Comparison of ENCODE assay signal across 9 cellular contexts in genomic region chr4:112266823-112267222, GRCh38. TPM values are rescaled to one million over a fixed set of nuclear protein-coding genes. Genes with fewer than 3 reads are reported as not detected.
DNase-seq lines count a peak whose midpoint lies in the region; ATAC-seq, FAIRE-seq and TF ChIP-seq lines count a peak whose summit lies in the region.
"Had no signal": no experiment of that assay in that cellular context is flagged by ENCODE, and none has a peak within 500 bp of the region (broad histone marks: within the 10 kb centered on the region; RNA-seq: fewer than 3 reads in every experiment).

No MANE protein-coding gene starts in this region.

- CTCF ChIA-PET in GM12878 (lab: Yijun Ruan, JAX): interaction anchor here (0.6 to 3.4 kb wide), 30 partner anchors 8 to 337 kb away, joined by 3 to 20 read pairs (median 4); no protein-coding TSS in a partner anchor

- H3K4me1 ChIP-seq in GM12878 (ENCODE audit: control insufficient read depth, insufficient read depth, low read length): no peaks in the 10 kb centered on the region
- no peaks in the 10 kb centered on the region for H3K4me1 ChIP-seq in right lobe of liver

- 72% methylated on average over 2 of the region's 2 CpGs for WGBS in GM12878 (ENCODE audit: insufficient coverage, insufficient replicate concordance, low lambda C conversion rate, missing lambda C conversion rate)
- WGBS in right lobe of liver (ENCODE audit: insufficient coverage, low coverage, low lambda C conversion rate, missing lambda C conversion rate): 59% methylated on average over 2 of the region's 2 CpGs

- no peak overlapping the region for H2AFZ ChIP-seq in GM12878 (ENCODE audit: control insufficient read depth, low read depth, low read length)

- no peak for TF ChIP-seq EP300 in GM12878 (IDR thresholded peaks at IDR 0.05; ENCODE audit: borderline replicate concordance in 1 of 2, control insufficient read depth in 1 of 2, low read depth in 2 of 2, low read length in 2 of 2)

- H3K27me3 ChIP-seq in GM12878 (replicated peaks in 1 of 2; ENCODE audit: control insufficient read depth in 2 of 2, insufficient read depth in 2 of 2, low read length in 1 of 2): no peaks in the 10 kb centered on the region
- no peaks in the 10 kb centered on the region for H3K27me3 ChIP-seq in right lobe of liver

- in situ Hi-C loops in GM12878 (cut with MboI): no loop called here

- RAD21 ChIA-PET in GM12878 (lab: Charles Lee; ENCODE audit: unreplicated experiment): interaction anchor here (0.6 to 1.7 kb wide), 12 partner anchors 13 to 253 kb away, joined by 3 to 10 read pairs (median 3); no protein-coding TSS in a partner anchor

- H3K36me3 ChIP-seq in GM12878 (ENCODE audit: control insufficient read depth in 2 of 2, insufficient read depth in 2 of 2, low read length in 1 of 2) (peaks cover 0 to 3% of the 10 kb centered on the region in 2 experiments; a peak in 1 of 4 replicates), right lobe of liver (peaks cover 0 to 22% (median 0%) of the 10 kb centered on the region in 4 donors)

- TF ChIP-seq CTCF in C4-2B (conservative IDR thresholded peaks at IDR 0.05) (peak; percentile 64), GM12878 (IDR thresholded peaks at IDR 0.05 in 2 of 3, conservative IDR thresholded peaks at IDR 0.05 in 1 of 3; ENCODE audit: control insufficient read depth in 2 of 3, extremely low read depth in 1 of 3, insufficient read depth in 1 of 3, low read depth in 3 of 3, low read length in 3 of 3) (peak; percentile 26 to 43 (median 32); a peak in 3 of 6 replicates), right lobe of liver (IDR thresholded peaks at IDR 0.05) (peak; percentile 41 to 59 (median 56))

- FAIRE-seq in GM12878 (lab: Jason Lieb, UNC): no peak

- POLR2A ChIA-PET in GM12878 (lab: Charles Lee): no interaction called here

- DNase-seq in HT-29 (ENCODE audit: low spot score) (peak; percentile 50), GM12878 (ENCODE audit: low read depth, low spot score) (no peak), right lobe of liver (no peak), NCI-H1105 (lab: John Stamatoyannopoulos, UW) (no peak)
- DNase-seq: naive B cell had no signal

- intact Hi-C loops in GM12878 (cut with micrococcal nuclease; ENCODE audit: unreplicated experiment) (no loop called here), right lobe of liver (cut with DNase I) (no loop called here)

- H3K4me3 ChIP-seq in GM12878: no peak overlapping the region
- no peak overlapping the region for H3K4me3 ChIP-seq in right lobe of liver

- H3K9me3 ChIP-seq in GM12878 (replicated peaks; ENCODE audit: control insufficient read depth, insufficient read depth, low read length) (no peaks in the 10 kb centered on the region), right lobe of liver (no peaks in the 10 kb centered on the region)

- H4K20me1 ChIP-seq in GM12878 (ENCODE audit: control insufficient read depth, insufficient read depth): no peaks in the 10 kb centered on the region

- H3K4me2 ChIP-seq in GM12878 (ENCODE audit: control insufficient read depth, insufficient read depth): no peak overlapping the region

- H3K27ac ChIP-seq in C4-2B: no peak overlapping the region
- no peak overlapping the region for H3K27ac ChIP-seq in GM12878 (ENCODE audit: control insufficient read depth, insufficient read depth)
- H3K27ac ChIP-seq in right lobe of liver: no peak overlapping the region

- SMC1A ChIA-PET in GM12878 (lab: Charles Lee; ENCODE audit: uncharacterized antibody, unreplicated experiment): interaction anchor here (0.7 to 2.0 kb wide), 22 partner anchors 10 to 499 kb away, joined by 3 to 12 read pairs (median 4); partner anchors contain the start of genes ALPK1 and TIFA

- no peaks in the 10 kb centered on the region for H3K79me2 ChIP-seq in GM12878 (ENCODE audit: control insufficient read depth, insufficient read depth, low read length)

- peak; percentile 54 for TF ChIP-seq RAD21 in GM12878 (IDR thresholded peaks at IDR 0.05; ENCODE audit: insufficient read depth, low read depth, low read length)

- no TSS peak for BruUV-seq in GM12878 (replicated peaks; lab: Mats Ljungman, UMichigan)

- ATAC-seq in GM12878 (peak; percentile 53), right lobe of liver (peak; percentile 48 to 66 (median 56)), GM18511 (IDR thresholded peaks at IDR 0.05; ENCODE audit: unreplicated experiment) (no peak), GM18858 (IDR thresholded peaks at IDR 0.05; ENCODE audit: unreplicated experiment) (no peak), HG03342 (IDR thresholded peaks at IDR 0.05; ENCODE audit: unreplicated experiment) (no peak)

- TF ChIP-seq POLR2A in GM12878 (IDR thresholded peaks at IDR 0.05; ENCODE audit: low read depth, low read length) (no peak), right lobe of liver (IDR thresholded peaks at IDR 0.05) (no peak)

- no peak overlapping the region for H3K9ac ChIP-seq in GM12878 (ENCODE audit: control insufficient read depth, insufficient read depth, low read length)

TF ChIP-seq in GM12878, 131 proteins besides CTCF, POLR2A, EP300 and RAD21 (continues in another document):
- peak; percentile 46; the same call in 1 of the 2 replicates for TF ChIP-seq SMC3 (IDR thresholded peaks at IDR 0.05; ENCODE audit: borderline replicate concordance, low read length)

RNA-seq across cellular contexts. Expression of gene TIFA, which starts 18.9 kb away (rescaled TPM):
- 5.9 and 10.1 TPM in 2 replicates for total RNA-seq in HT-29 (2014; rRNA removed; shearing (Covaris generic))
- total RNA-seq in GM12878 (2013; cell fraction: nucleolus; rRNA removed): 68.2 and 72.8 TPM in 2 replicates
- total RNA-seq in GM12878 (2014; rRNA removed) (57.0 and 84.4 TPM in 2 replicates), GM12878 (2014; rRNA removed; fragmentation: Illumina TruSeq; extraction: Trizol) (69.7 and 74.5 TPM in 2 replicates), GM12878 (2021) (96.3 and 100 TPM in 2 replicates), right lobe of liver (10 to 100 TPM in 1 of 6 experiments, 1 to 10 TPM in 5; 4.7 to 13.4 (median 5.5) TPM)
- polyA plus RNA-seq in GM12878 (2011; ENCODE audit: low read depth): 41.0 TPM
- polyA plus RNA-seq in GM12878 (2011; rRNA removed) (135 and 218 TPM in 2 replicates), GM12878 (2014; fragmentation: Illumina TruSeq; extraction: Trizol) (80.8 and 105 TPM in 2 replicates), GM12878 (2014; fragmentation: Nextera tagmentation; extraction: Ambion mirVana) (10 to 100 TPM; 31.6 to 34.6 TPM), GM12878 (2014; rRNA removed) (78.8 and 93.9 TPM in 2 replicates), GM12878 (2016; fragmentation: Nextera tagmentation; extraction: Ambion mirVana) (100 to 1,000 TPM; 116 to 125 TPM)
- polyA plus RNA-seq in GM12878 (2011; cell fraction: cytosol; rRNA removed): 36.5 and 41.4 TPM in 2 replicates
- polyA plus RNA-seq in GM12878 (2011; cell fraction: nucleus; rRNA removed): 27.4 and 31.3 TPM in 2 replicates
- 36.4 and 72.0 TPM in 2 replicates for polyA plus RNA-seq in GM12878 (2012)
- 46.7 and 54.7 TPM in 2 replicates for polyA minus RNA-seq in GM12878 (2011; rRNA and poly(A)+ RNA removed)
- 25.7 and 27.1 TPM in 2 replicates for polyA minus RNA-seq in GM12878 (2011; cell fraction: cytosol; rRNA and poly(A)+ RNA removed)
- 37.1 and 50.5 TPM in 2 replicates for polyA minus RNA-seq in GM12878 (2011; cell fraction: nucleus; rRNA and poly(A)+ RNA removed)

RNA-seq across cellular contexts. Expression of gene ALPK1, which starts 30.3 kb away (rescaled TPM):
- 3.2 and 4.9 TPM in 2 replicates for total RNA-seq in HT-29 (2014; rRNA removed; shearing (Covaris generic))
- 400 and 422 TPM in 2 replicates for total RNA-seq in GM12878 (2013; cell fraction: nucleolus; rRNA removed)
- 26.5 and 32.2 TPM in 2 replicates for total RNA-seq in GM12878 (2014; rRNA removed)
- 32.3 and 37.2 TPM in 2 replicates for total RNA-seq in GM12878 (2014; rRNA removed; fragmentation: Illumina TruSeq; extraction: Trizol)
- 27.6 and 28.5 TPM in 2 replicates for total RNA-seq in GM12878 (2021)
- polyA plus RNA-seq in GM12878 (2011; ENCODE audit: low read depth): 8.8 TPM
- polyA plus RNA-seq in GM12878 (2011; rRNA removed): 31.6 and 42.7 TPM in 2 replicates
- polyA plus RNA-seq in GM12878 (2011; cell fraction: cytosol; rRNA removed): 11.3 TPM in 2 replicates
- 63.2 and 85.3 TPM in 2 replicates for polyA plus RNA-seq in GM12878 (2011; cell fraction: nucleus; rRNA removed)
- 16.1 and 17.4 TPM in 2 replicates for polyA plus RNA-seq in GM12878 (2012)
- 23.1 and 27.0 TPM in 2 replicates for polyA plus RNA-seq in GM12878 (2014; fragmentation: Illumina TruSeq; extraction: Trizol)
- 1 to 10 TPM; 8.5 to 9.7 TPM for polyA plus RNA-seq in GM12878 (2014; fragmentation: Nextera tagmentation; extraction: Ambion mirVana)
- polyA plus RNA-seq in GM12878 (2014; rRNA removed): 21.5 and 21.9 TPM in 2 replicates
- 10 to 100 TPM; 21.2 to 22.2 TPM for polyA plus RNA-seq in GM12878 (2016; fragmentation: Nextera tagmentation; extraction: Ambion mirVana)
- 38.8 and 43.6 TPM in 2 replicates for polyA minus RNA-seq in GM12878 (2011; rRNA and poly(A)+ RNA removed)
- polyA minus RNA-seq in GM12878 (2011; cell fraction: cytosol; rRNA and poly(A)+ RNA removed): 6.9 and 11.9 TPM in 2 replicates
- polyA minus RNA-seq in GM12878 (2011; cell fraction: nucleus; rRNA and poly(A)+ RNA removed): 103 and 108 TPM in 2 replicates
- total RNA-seq in right lobe of liver: 10 to 100 TPM in 3 of 6 experiments, 1 to 10 TPM in 3; 5.6 to 20.6 (median 9.9) TPM

RNA-seq across cellular contexts. Expression of gene AP1AR, which starts 35.2 kb away (rescaled TPM):
- total RNA-seq in HT-29 (2014; rRNA removed; shearing (Covaris generic)): 57.0 and 105 TPM in 2 replicates
- 27.8 and 30.2 TPM in 2 replicates for total RNA-seq in GM12878 (2013; cell fraction: nucleolus; rRNA removed)
- total RNA-seq in GM12878 (2014; rRNA removed) (16.8 and 23.2 TPM in 2 replicates), GM12878 (2014; rRNA removed; fragmentation: Illumina TruSeq; extraction: Trizol) (20.2 and 20.9 TPM in 2 replicates), GM12878 (2021) (18.2 and 19.8 TPM in 2 replicates), right lobe of liver (10 to 100 TPM in 4 of 6 experiments, 1 to 10 TPM in 2; 9.2 to 13.8 (median 11.1) TPM)
- 3.3 TPM for polyA plus RNA-seq in GM12878 (2011; ENCODE audit: low read depth)
- polyA plus RNA-seq in GM12878 (2011; rRNA removed) (29.1 and 52.5 TPM in 2 replicates), GM12878 (2014; fragmentation: Illumina TruSeq; extraction: Trizol) (14.4 and 19.7 TPM in 2 replicates), GM12878 (2014; fragmentation: Nextera tagmentation; extraction: Ambion mirVana) (1 to 10 TPM; 5.6 to 7.2 TPM), GM12878 (2014; rRNA removed) (12.9 and 14.7 TPM in 2 replicates), GM12878 (2016; fragmentation: Nextera tagmentation; extraction: Ambion mirVana) (10 to 100 TPM; 15.9 to 17.1 TPM)
- 6.4 and 7.7 TPM in 2 replicates for polyA plus RNA-seq in GM12878 (2011; cell fraction: cytosol; rRNA removed)
- 16.9 and 21.3 TPM in 2 replicates for polyA plus RNA-seq in GM12878 (2011; cell fraction: nucleus; rRNA removed)
- polyA plus RNA-seq in GM12878 (2012): 7.2 and 10.6 TPM in 2 replicates
- 3.8 and 6.7 TPM in 2 replicates for polyA minus RNA-seq in GM12878 (2011; rRNA and poly(A)+ RNA removed)
- 10.6 and 11.9 TPM in 2 replicates for polyA minus RNA-seq in GM12878 (2011; cell fraction: cytosol; rRNA and poly(A)+ RNA removed)
- polyA minus RNA-seq in GM12878 (2011; cell fraction: nucleus; rRNA and poly(A)+ RNA removed): 9.9 and 13.1 TPM in 2 replicates

Comparison
In these comparisons a context has a peak if more than half of its experiments do, and no peak if none do; other contexts are left out.
1. ATAC-seq: peak in GM12878 (single experiment) and right lobe of liver (4 of 4); none in GM18511 (single experiment), GM18858 (single experiment) and HG03342 (single experiment).
2. Peak in every context shown above with its lines, with median percentiles within 50 percentile points of each other: CTCF ChIP-seq.